Comparison of ENCODE assay signal across 1 cellular context in genomic region chr11:106001304-106002012, GRCh38.
TF ChIP-seq lines count a peak whose summit lies in the region.

No MANE protein-coding gene starts in this region.

TF ChIP-seq in GM12878, 131 proteins besides CTCF, POLR2A, EP300 and RAD21 (continued from another document):
- no peak for TF ChIP-seq PRDM15 (CRISPR knock-in tag; IDR thresholded peaks at IDR 0.05)
- TF ChIP-seq HSF1 (IDR thresholded peaks at IDR 0.05; ENCODE audit: low read depth, low read length): no peak
- no peak for TF ChIP-seq STAT3 (IDR thresholded peaks at IDR 0.05; ENCODE audit: low read depth, low read length)
- no peak for TF ChIP-seq NFYA (IDR thresholded peaks at IDR 0.05; ENCODE audit: borderline replicate concordance, low read depth, low read length)
- no peak for TF ChIP-seq SMAD5 (IDR thresholded peaks at IDR 0.05; ENCODE audit: low read depth)
TF ChIP-seq in GM12878: peak in this region for 0.
